ENCODE assay signal across 8 cellular contexts in genomic region chrX:119467842-119468185, GRCh38. TPM values are rescaled to one million over a fixed set of nuclear protein-coding genes. Genes with fewer than 3 reads are reported as not detected.
DNase-seq lines count a peak whose midpoint lies in the region; ATAC-seq and TF ChIP-seq lines count a peak whose summit lies in the region.

No MANE protein-coding gene starts in this region.

- H3F3A ChIP-seq in Loucy (ENCODE audit: low read depth) (no peaks in the 10 kb centered on the region), neural cell (ENCODE audit: insufficient read depth, low read length, poor library complexity, severe bottlenecking) (no peaks in the 10 kb centered on the region)

- H3K4me2 ChIP-seq in Loucy (ENCODE audit: low read depth, low read length, poor library complexity, severe bottlenecking) (peak overlapping the region; percentile 79), neural cell (ENCODE audit: low read length) (peak overlapping the region; percentile 4)

- H3K79me2 ChIP-seq in Loucy (ENCODE audit: insufficient read depth, low read length) (peaks cover 22% of the 10 kb centered on the region), neural cell (replicated peaks; ENCODE audit: insufficient read depth, low read length) (no peaks in the 10 kb centered on the region)

- no peaks in the 10 kb centered on the region for H3K4me1 ChIP-seq in Loucy (ENCODE audit: insufficient read depth, low read length, poor library complexity, severe bottlenecking)

- intact Hi-C loops in dorsolateral prefrontal cortex (cut with DNase I), result loop anchor here in 1 of 2 donors (2.0 to 10.0 kb wide), 4 partner anchors 21 to 231 kb away; partner anchors contain the start of gene PGRMC1

- TF ChIP-seq EP300 in neural cell (conservative IDR thresholded peaks at IDR 0.05; ENCODE audit: poor library complexity, severe bottlenecking), result no peak

- H3K36me3 ChIP-seq in Loucy (ENCODE audit: insufficient read depth, low read length) (peaks cover 21% of the 10 kb centered on the region; the same call in 1 of the 2 replicates), neural cell (ENCODE audit: insufficient read depth, low read length) (no peaks in the 10 kb centered on the region)

- H3K27me3 ChIP-seq in Loucy (ENCODE audit: insufficient read depth, low read length, poor library complexity, severe bottlenecking), result peaks cover 5% of the 10 kb centered on the region
- peaks cover 0 to 14% (median 0%) of the 10 kb centered on the region in 45 donors for H3K27me3 ChIP-seq in dorsolateral prefrontal cortex
- no peaks in the 10 kb centered on the region for H3K27me3 ChIP-seq in neural cell (ENCODE audit: insufficient read depth, low read depth, low read length)

- in situ Hi-C loops in G401 (cut with HindIII; ENCODE audit: low sequenced_read_pairs), result no loop called here

- peak overlapping the region; percentile 100 for H3K27ac ChIP-seq in C4-2B
- H3K27ac ChIP-seq in dorsolateral prefrontal cortex, result peak overlapping the region in 42 of 59 donors; percentile 5 to 96 (median 70)
- H3K27ac ChIP-seq in neural cell (ENCODE audit: low read length), result no peak overlapping the region

- peaks cover 15% of the 10 kb centered on the region for H4K20me1 ChIP-seq in Loucy (ENCODE audit: insufficient read depth, low read length, poor library complexity, severe bottlenecking)
- no peaks in the 10 kb centered on the region for H4K20me1 ChIP-seq in neural cell (ENCODE audit: insufficient read depth)

- peak overlapping the region; percentile 68 for H3K9ac ChIP-seq in Loucy (ENCODE audit: low read depth, low read length, poor library complexity, severe bottlenecking)
- peak overlapping the region; percentile 76 for H3K9ac ChIP-seq in neural cell (ENCODE audit: low read length)

- no peak for TF ChIP-seq RAD21 in neural cell (conservative IDR thresholded peaks at IDR 0.05)

- no peak for TF ChIP-seq CTCF in C4-2B (conservative IDR thresholded peaks at IDR 0.05)
- TF ChIP-seq CTCF in Loucy (conservative IDR thresholded peaks at IDR 0.05; ENCODE audit: low read length), result no peak
- TF ChIP-seq CTCF in dorsolateral prefrontal cortex (IDR thresholded peaks at IDR 0.05 in 54 of 56, conservative IDR thresholded peaks at IDR 0.05 in 2 of 56; ENCODE audit: low read depth in 1 of 56, partially characterized antibody in 56 of 56), result no peak
- TF ChIP-seq CTCF in neural cell (IDR thresholded peaks at IDR 0.05; ENCODE audit: poor library complexity, severe bottlenecking), result no peak

- ATAC-seq in HG03565 (IDR thresholded peaks at IDR 0.05; ENCODE audit: unreplicated experiment) (no peak), HG03108 (IDR thresholded peaks at IDR 0.05; ENCODE audit: unreplicated experiment) (no peak)

- H2AFZ ChIP-seq in Loucy (ENCODE audit: low read length) (peak overlapping the region; percentile 86), neural cell (ENCODE audit: low read depth, low read length) (no peak overlapping the region)

- DNase-seq in dorsolateral prefrontal cortex (no peak), NCI-H2171 (lab: John Stamatoyannopoulos, UW) (no peak), G401 (ENCODE audit: low spot score) (no peak)

- H3K9me2 ChIP-seq in Loucy (replicated peaks; ENCODE audit: low read depth, low read length), result no peaks in the 10 kb centered on the region
- H3K9me2 ChIP-seq in neural cell (ENCODE audit: insufficient read depth, low read length), result no peaks in the 10 kb centered on the region

- H3K4me3 ChIP-seq in Loucy (ENCODE audit: low read length, poor library complexity, severe bottlenecking), result peak overlapping the region; percentile 97
- peak overlapping the region; percentile 28 to 88 (median 72) for H3K4me3 ChIP-seq in dorsolateral prefrontal cortex
- peak overlapping the region; percentile 78 for H3K4me3 ChIP-seq in neural cell (ENCODE audit: low read length)

- H3K9me3 ChIP-seq in Loucy (ENCODE audit: insufficient read depth, low read depth, low read length), result no peaks in the 10 kb centered on the region
- no peaks in the 10 kb centered on the region for H3K9me3 ChIP-seq in neural cell (ENCODE audit: low read length)

TF ChIP-seq in neural cell, 6 proteins besides CTCF, POLR2A, EP300 and RAD21:
- TF ChIP-seq, protein P1, sequence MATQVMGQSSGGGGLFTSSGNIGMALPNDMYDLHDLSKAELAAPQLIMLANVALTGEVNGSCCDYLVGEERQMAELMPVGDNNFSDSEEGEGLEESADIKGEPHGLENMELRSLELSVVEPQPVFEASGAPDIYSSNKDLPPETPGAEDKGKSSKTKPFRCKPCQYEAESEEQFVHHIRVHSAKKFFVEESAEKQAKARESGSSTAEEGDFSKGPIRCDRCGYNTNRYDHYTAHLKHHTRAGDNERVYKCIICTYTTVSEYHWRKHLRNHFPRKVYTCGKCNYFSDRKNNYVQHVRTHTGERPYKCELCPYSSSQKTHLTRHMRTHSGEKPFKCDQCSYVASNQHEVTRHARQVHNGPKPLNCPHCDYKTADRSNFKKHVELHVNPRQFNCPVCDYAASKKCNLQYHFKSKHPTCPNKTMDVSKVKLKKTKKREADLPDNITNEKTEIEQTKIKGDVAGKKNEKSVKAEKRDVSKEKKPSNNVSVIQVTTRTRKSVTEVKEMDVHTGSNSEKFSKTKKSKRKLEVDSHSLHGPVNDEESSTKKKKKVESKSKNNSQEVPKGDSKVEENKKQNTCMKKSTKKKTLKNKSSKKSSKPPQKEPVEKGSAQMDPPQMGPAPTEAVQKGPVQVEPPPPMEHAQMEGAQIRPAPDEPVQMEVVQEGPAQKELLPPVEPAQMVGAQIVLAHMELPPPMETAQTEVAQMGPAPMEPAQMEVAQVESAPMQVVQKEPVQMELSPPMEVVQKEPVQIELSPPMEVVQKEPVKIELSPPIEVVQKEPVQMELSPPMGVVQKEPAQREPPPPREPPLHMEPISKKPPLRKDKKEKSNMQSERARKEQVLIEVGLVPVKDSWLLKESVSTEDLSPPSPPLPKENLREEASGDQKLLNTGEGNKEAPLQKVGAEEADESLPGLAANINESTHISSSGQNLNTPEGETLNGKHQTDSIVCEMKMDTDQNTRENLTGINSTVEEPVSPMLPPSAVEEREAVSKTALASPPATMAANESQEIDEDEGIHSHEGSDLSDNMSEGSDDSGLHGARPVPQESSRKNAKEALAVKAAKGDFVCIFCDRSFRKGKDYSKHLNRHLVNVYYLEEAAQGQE (IDR thresholded peaks at IDR 0.05; ENCODE audit: borderline replicate concordance), result no peak
- no peak for TF ChIP-seq TAF1 (IDR thresholded peaks at IDR 0.05; ENCODE audit: low read depth)
- TF ChIP-seq POLR2AphosphoS5 (IDR thresholded peaks at IDR 0.05), result no peak
- TF ChIP-seq EZH2 (IDR thresholded peaks at IDR 0.05; ENCODE audit: borderline replicate concordance, insufficient read depth, low read length, poor library complexity, severe bottlenecking), result no peak
- no peak for TF ChIP-seq SMC3 (conservative IDR thresholded peaks at IDR 0.05; ENCODE audit: poor library complexity)
- no peak for TF ChIP-seq MXI1 (conservative IDR thresholded peaks at IDR 0.05; ENCODE audit: poor library complexity, severe bottlenecking)

RNA-seq across cellular contexts. Expression of gene SLC25A5, which starts 0.4 kb away (rescaled TPM):
- 100 to 1,000 TPM; 115 to 275 (median 184) TPM for total RNA-seq in dorsolateral prefrontal cortex
- polyA plus RNA-seq in neural cell, result 158 and 163 TPM in 2 replicates
- polyA minus RNA-seq in neural cell, result 119 and 124 TPM in 2 replicates
- total RNA-seq in G401 (2014; rRNA removed; shearing (Covaris generic)), result 127 and 170 TPM in 2 replicates
